ENCODE assay signal across 1 cellular context in the genomic region with DNA sequence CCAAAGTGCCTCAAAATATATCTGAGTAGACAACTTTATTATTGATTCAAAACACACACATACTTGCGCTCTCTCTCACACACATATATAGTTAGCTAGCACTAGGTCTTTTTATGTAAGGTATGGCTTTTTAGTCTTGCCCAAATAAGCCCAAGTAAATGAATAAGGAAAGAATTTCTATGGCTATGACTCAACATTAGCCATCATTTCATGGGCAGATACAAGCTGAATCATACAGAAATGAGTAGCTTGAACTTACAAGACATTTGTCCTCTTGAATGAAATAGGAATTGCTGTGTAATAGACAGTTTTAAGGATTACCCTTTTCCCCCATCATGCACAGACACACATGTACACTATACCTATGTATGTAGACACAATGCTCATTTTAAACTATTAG.
TF ChIP-seq lines count a peak whose summit lies in the region.

No MANE protein-coding gene starts in this region.

TF ChIP-seq in IMR-90, 13 proteins besides CTCF, POLR2A, EP300 and RAD21:
- no peak for TF ChIP-seq RCOR1 (IDR thresholded peaks at IDR 0.05; ENCODE audit: insufficient replicate concordance, low read length)
- no peak for TF ChIP-seq FOS (IDR thresholded peaks at IDR 0.05; ENCODE audit: low read depth, low read length)
- no peak for TF ChIP-seq BHLHE40 (IDR thresholded peaks at IDR 0.05; ENCODE audit: low read depth, low read length)
- TF ChIP-seq RFX5 (IDR thresholded peaks at IDR 0.05; ENCODE audit: low read depth, low read length): no peak
- no peak for TF ChIP-seq SMC3 (IDR thresholded peaks at IDR 0.05; ENCODE audit: low read depth, low read length)
- no peak for TF ChIP-seq MAFK (IDR thresholded peaks at IDR 0.05; ENCODE audit: low read depth, low read length)
- no peak for TF ChIP-seq MXI1 (IDR thresholded peaks at IDR 0.05; ENCODE audit: borderline replicate concordance, low read depth, low read length)
- TF ChIP-seq, protein P1, sequence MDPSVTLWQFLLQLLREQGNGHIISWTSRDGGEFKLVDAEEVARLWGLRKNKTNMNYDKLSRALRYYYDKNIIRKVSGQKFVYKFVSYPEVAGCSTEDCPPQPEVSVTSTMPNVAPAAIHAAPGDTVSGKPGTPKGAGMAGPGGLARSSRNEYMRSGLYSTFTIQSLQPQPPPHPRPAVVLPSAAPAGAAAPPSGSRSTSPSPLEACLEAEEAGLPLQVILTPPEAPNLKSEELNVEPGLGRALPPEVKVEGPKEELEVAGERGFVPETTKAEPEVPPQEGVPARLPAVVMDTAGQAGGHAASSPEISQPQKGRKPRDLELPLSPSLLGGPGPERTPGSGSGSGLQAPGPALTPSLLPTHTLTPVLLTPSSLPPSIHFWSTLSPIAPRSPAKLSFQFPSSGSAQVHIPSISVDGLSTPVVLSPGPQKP (IDR thresholded peaks at IDR 0.05; ENCODE audit: borderline replicate concordance, low read depth, low read length): no peak
- no peak for TF ChIP-seq MAZ (IDR thresholded peaks at IDR 0.05; ENCODE audit: borderline replicate concordance, low read depth, low read length)
- TF ChIP-seq NFE2L2 (IDR thresholded peaks at IDR 0.05; ENCODE audit: low read depth, low read length): no peak
